Comparison of ENCODE assay signal across 11 cellular contexts in the genomic region with DNA sequence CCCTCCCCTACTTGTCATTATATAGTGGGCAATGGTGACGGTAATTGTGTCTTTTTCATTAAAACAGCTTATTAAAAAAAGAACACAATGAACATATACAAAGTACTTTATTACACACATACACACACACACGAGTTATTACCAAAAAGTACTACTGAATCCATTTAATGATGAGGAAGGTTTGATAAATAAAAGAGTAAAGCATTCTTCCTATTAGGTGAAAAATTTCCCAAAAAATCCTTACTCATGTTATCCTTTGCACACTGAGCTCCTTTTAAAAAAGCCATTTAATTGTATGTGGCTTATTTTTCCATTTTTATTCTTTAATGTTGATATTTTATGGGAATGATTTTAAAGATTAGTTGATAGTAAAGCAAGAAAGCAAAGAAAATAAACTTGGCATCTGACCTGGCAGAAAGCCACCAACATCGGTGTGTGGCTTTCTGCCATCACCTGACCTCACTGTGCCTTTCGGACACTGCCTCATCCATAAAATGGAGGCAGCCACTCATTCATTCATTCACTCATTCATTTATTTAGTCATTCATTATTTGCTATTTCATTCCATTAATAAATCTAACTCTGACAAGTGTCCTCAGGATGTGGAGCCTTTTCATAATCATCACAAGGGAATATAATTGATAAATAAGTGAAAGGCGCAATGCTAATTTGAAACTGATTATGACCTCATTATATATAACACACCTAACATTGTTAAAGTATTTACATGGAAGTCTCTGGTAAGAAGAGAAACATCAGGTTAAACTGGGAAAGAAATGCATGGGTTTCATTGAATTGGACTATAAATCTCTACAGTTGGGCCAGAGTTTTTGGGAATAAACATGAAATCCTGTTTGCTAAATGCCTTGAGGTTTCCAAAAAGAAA. TPM values are rescaled to one million over a fixed set of nuclear protein-coding genes. Genes with fewer than 3 reads are reported as not detected.
A peak's percentile ranks its signal among the peaks of the same experiment; 100 is the strongest.
DNase-seq lines count a peak whose midpoint lies in the region; ATAC-seq and TF ChIP-seq lines count a peak whose summit lies in the region.
"Had no signal": no experiment of that assay in that cellular context is flagged by ENCODE, and none has a peak within 500 bp of the region (broad histone marks: within the 10 kb centered on the region; RNA-seq: fewer than 3 reads in every experiment).

No MANE protein-coding gene starts in this region.

- DNase-seq in activated naive CD4-positive, alpha-beta T cell treated with anti-CD3 and anti-CD28 coated beads, Interleukin-2, amount 10 ng/mL, durations not matched to agents 7 days and 5 days: no peak
- no peak for DNase-seq in activated naive CD4-positive, alpha-beta T cell treated with Interleukin-2 at 50 U/mL for 16 hours
- DNase-seq in glutamatergic neuron (no peak), GM10248 (ENCODE audit: extremely low spot score) (no peak)
- DNase-seq: NCI-H1694, SIG-M5 had no signal

- peaks cover 27% of the 10 kb centered on the region for H3K4me1 Mint-ChIP-seq in activated naive CD4-positive, alpha-beta T cell treated with anti-CD3 and anti-CD28 coated beads, Interleukin-2, amount 10 ng/mL, durations not matched to agents 7 days and 5 days
- H3K4me1 Mint-ChIP-seq in activated naive CD8-positive, alpha-beta T cell (ENCODE audit: low read depth): peaks cover 35% of the 10 kb centered on the region
- peaks cover 9% of the 10 kb centered on the region for H3K4me1 Mint-ChIP-seq in glutamatergic neuron (ENCODE audit: low read depth, unreplicated experiment)

- POLR2A ChIA-PET in GM10248 (lab: Yijun Ruan, JAX): no interaction called here

- H3K27ac ChIP-seq in temporal lobe (ENCODE audit: low read depth, low read length): peak overlapping the region; percentile 97
- H3K27ac ChIP-seq: C4-2B had no signal

- CTCF ChIA-PET in activated naive CD4-positive, alpha-beta T cell treated with anti-CD3 and anti-CD28 coated beads, Interleukin-2, amount 10 ng/mL, durations not matched to agents 7 days and 5 days (lab: Charles Lee): interaction anchor here (0.9 to 1.5 kb wide), 3 partner anchors 19 to 322 kb away, joined by 3 to 5 read pairs (median 3); no protein-coding TSS in a partner anchor
- CTCF ChIA-PET in GM10248 (lab: Yijun Ruan, JAX): interaction anchor here (0.6 to 1.8 kb wide), 5 partner anchors 10 to 66 kb away, joined by 3 to 9 read pairs (median 3); no protein-coding TSS in a partner anchor

- ATAC-seq in GM21529 (IDR thresholded peaks at IDR 0.05; ENCODE audit: unreplicated experiment) (no peak), HG02840 (IDR thresholded peaks at IDR 0.05; ENCODE audit: low FRiP score, unreplicated experiment) (no peak)

- no peak overlapping the region for H3K27ac Mint-ChIP-seq in activated naive CD4-positive, alpha-beta T cell treated with anti-CD3 and anti-CD28 coated beads, Interleukin-2, amount 10 ng/mL, durations not matched to agents 7 days and 5 days
- H3K27ac Mint-ChIP-seq in activated naive CD8-positive, alpha-beta T cell: peak overlapping the region; percentile 2
- no peak overlapping the region for H3K27ac Mint-ChIP-seq in glutamatergic neuron (ENCODE audit: unreplicated experiment)

- H3K27me3 Mint-ChIP-seq in activated naive CD4-positive, alpha-beta T cell treated with anti-CD3 and anti-CD28 coated beads, Interleukin-2, amount 10 ng/mL, durations not matched to agents 7 days and 5 days: peaks cover 19% of the 10 kb centered on the region
- H3K27me3 Mint-ChIP-seq in activated naive CD8-positive, alpha-beta T cell: peaks cover 3% of the 10 kb centered on the region
- peaks cover 3% of the 10 kb centered on the region for H3K27me3 Mint-ChIP-seq in glutamatergic neuron (ENCODE audit: unreplicated experiment)

- H3K4me3 Mint-ChIP-seq in activated naive CD4-positive, alpha-beta T cell treated with anti-CD3 and anti-CD28 coated beads, Interleukin-2, amount 10 ng/mL, durations not matched to agents 7 days and 5 days: peak overlapping the region; percentile 83
- peak overlapping the region; percentile 90 for H3K4me3 Mint-ChIP-seq in activated naive CD8-positive, alpha-beta T cell
- H3K4me3 Mint-ChIP-seq in glutamatergic neuron (ENCODE audit: unreplicated experiment): peak overlapping the region; percentile 93

- H3K9me3 Mint-ChIP-seq in activated naive CD4-positive, alpha-beta T cell treated with anti-CD3 and anti-CD28 coated beads, Interleukin-2, amount 10 ng/mL, durations not matched to agents 7 days and 5 days: peaks cover 8% of the 10 kb centered on the region
- H3K9me3 Mint-ChIP-seq in activated naive CD8-positive, alpha-beta T cell (ENCODE audit: low read depth): no peaks in the 10 kb centered on the region
- H3K9me3 Mint-ChIP-seq in glutamatergic neuron (ENCODE audit: unreplicated experiment): peaks cover 1% of the 10 kb centered on the region

- TF ChIP-seq CTCF in glutamatergic neuron (IDR thresholded peaks at IDR 0.05; ENCODE audit: partially characterized antibody, unreplicated experiment) (no peak), GM10248 (IDR thresholded peaks at IDR 0.05; ENCODE audit: control extremely low read depth, extremely low read depth, low read depth, missing control alignments) (no peak)

- peaks cover 2% of the 10 kb centered on the region for H3K36me3 Mint-ChIP-seq in activated naive CD4-positive, alpha-beta T cell treated with anti-CD3 and anti-CD28 coated beads, Interleukin-2, amount 10 ng/mL, durations not matched to agents 7 days and 5 days
- no peaks in the 10 kb centered on the region for H3K36me3 Mint-ChIP-seq in activated naive CD8-positive, alpha-beta T cell
- H3K36me3 Mint-ChIP-seq in glutamatergic neuron (ENCODE audit: unreplicated experiment): no peaks in the 10 kb centered on the region

RNA-seq across cellular contexts. Expression of a gene that starts 0.7 kb away (rescaled TPM):
- total RNA-seq in glutamatergic neuron (ENCODE audit: unreplicated experiment): 6.3 TPM
- total RNA-seq in temporal lobe: 30.5 TPM
